Comparison of ENCODE assay signal across 1 cellular context in genomic region chr3:192890348-192891335, GRCh38.
TF ChIP-seq lines count a peak whose summit lies in the region.

No MANE protein-coding gene starts in this region.

TF ChIP-seq in GM12878, 131 proteins besides CTCF, POLR2A, EP300 and RAD21:
- 0 out of 2 replicates have a peak, but pooled peaks have one; percentile 36 for TF ChIP-seq ATF7 (IDR thresholded peaks at IDR 0.05; ENCODE audit: low read depth)
- no peak for TF ChIP-seq GATAD2B (conservative IDR thresholded peaks at IDR 0.05; ENCODE audit: low read depth)
- TF ChIP-seq, protein P1, sequence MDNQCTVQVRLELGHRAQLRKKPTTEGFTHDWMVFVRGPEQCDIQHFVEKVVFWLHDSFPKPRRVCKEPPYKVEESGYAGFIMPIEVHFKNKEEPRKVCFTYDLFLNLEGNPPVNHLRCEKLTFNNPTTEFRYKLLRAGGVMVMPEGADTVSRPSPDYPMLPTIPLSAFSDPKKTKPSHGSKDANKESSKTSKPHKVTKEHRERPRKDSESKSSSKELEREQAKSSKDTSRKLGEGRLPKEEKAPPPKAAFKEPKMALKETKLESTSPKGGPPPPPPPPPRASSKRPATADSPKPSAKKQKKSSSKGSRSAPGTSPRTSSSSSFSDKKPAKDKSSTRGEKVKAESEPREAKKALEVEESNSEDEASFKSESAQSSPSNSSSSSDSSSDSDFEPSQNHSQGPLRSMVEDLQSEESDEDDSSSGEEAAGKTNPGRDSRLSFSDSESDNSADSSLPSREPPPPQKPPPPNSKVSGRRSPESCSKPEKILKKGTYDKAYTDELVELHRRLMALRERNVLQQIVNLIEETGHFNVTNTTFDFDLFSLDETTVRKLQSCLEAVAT (IDR thresholded peaks at IDR 0.05), result 0 out of 2 replicates have a peak, but pooled peaks have one; percentile 24
- no peak for TF ChIP-seq ZBTB40 (IDR thresholded peaks at IDR 0.05; ENCODE audit: borderline replicate concordance)
- TF ChIP-seq SIX5 (IDR thresholded peaks at IDR 0.05; ENCODE audit: low read depth, low read length, severe bottlenecking), result no peak
- TF ChIP-seq, protein P2, sequence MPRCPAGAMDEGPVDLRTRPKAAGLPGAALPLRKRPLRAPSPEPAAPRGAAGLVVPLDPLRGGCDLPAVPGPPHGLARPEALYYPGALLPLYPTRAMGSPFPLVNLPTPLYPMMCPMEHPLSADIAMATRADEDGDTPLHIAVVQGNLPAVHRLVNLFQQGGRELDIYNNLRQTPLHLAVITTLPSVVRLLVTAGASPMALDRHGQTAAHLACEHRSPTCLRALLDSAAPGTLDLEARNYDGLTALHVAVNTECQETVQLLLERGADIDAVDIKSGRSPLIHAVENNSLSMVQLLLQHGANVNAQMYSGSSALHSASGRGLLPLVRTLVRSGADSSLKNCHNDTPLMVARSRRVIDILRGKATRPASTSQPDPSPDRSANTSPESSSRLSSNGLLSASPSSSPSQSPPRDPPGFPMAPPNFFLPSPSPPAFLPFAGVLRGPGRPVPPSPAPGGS (IDR thresholded peaks at IDR 0.05; ENCODE audit: borderline replicate concordance, insufficient read depth, low read depth, low read length, poor library complexity, severe bottlenecking), result no peak
TF ChIP-seq in GM12878: peak in this region for 2.
